Comparison of ENCODE assay signal across 22 cellular contexts in the genomic region with DNA sequence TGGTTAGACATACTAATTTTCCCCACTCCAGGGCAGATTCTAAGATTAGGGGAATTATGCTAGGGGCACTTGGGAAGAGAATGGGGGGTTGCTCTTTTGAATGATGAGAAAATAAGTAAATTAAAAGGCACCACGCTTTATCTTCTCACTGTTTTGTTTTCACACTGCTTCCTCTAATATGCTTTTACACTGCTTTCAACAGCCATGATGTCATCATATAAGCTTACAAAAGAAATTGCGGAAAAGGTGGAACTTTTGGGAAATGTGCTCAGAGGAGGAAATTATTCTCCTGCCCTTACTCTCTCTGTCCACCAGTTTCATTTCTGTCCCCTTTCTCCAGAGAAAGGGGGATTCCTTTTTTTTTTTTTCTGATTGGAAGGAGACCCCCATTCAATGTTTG.
"Had no signal": no experiment of that assay in that cellular context is flagged by ENCODE, and none has a peak within 500 bp of the region (broad histone marks: within the 10 kb centered on the region; RNA-seq: fewer than 3 reads in every experiment).

No MANE protein-coding gene starts in this region.

- H3K36me3 ChIP-seq: esophagus muscularis mucosa, gastroesophageal sphincter, heart right ventricle, left lung, lower lobe of right lung had no signal

- H3K27ac Mint-ChIP-seq: mesothelial cell of epicardium had no signal

- H3K4me1 ChIP-seq: esophagus muscularis mucosa, foreskin keratinocyte, gastroesophageal sphincter, heart right ventricle, left lung, lower lobe of right lung had no signal

- H3K36me3 Mint-ChIP-seq: mesothelial cell of epicardium had no signal

- H3K27ac ChIP-seq: coronary artery, dorsolateral prefrontal cortex, esophagus muscularis mucosa, foreskin keratinocyte, gastroesophageal sphincter, heart right ventricle, left lung, lower lobe of right lung had no signal

- H3K27me3 ChIP-seq: esophagus muscularis mucosa, foreskin keratinocyte, gastroesophageal sphincter, heart right ventricle, left lung had no signal

- H3K4me1 Mint-ChIP-seq: mesothelial cell of epicardium had no signal

- FAIRE-seq: colon, endothelial cell of umbilical vein, frontal cortex, islet of Langerhans, keratinocyte had no signal

- DNase-seq: dermis blood vessel endothelial cell; dorsolateral prefrontal cortex; effector CD4-positive, alpha-beta T cell; effector memory CD4-positive, alpha-beta T cell; foreskin keratinocyte; heart right ventricle; hippocampal formation; left cardiac atrium; left lung; left ventricle myocardium superior; lower lobe of right lung; mesenchymal stem cell; mucosa of descending colon had no signal

- H3K4me3 ChIP-seq: coronary artery, dorsolateral prefrontal cortex, esophagus muscularis mucosa, gastroesophageal sphincter, heart right ventricle, left lung, lower lobe of right lung, mucosa of descending colon had no signal

- H3K9me3 ChIP-seq: esophagus muscularis mucosa, gastroesophageal sphincter, left lung, lower lobe of right lung, mucosa of descending colon had no signal

- H3K4me3 Mint-ChIP-seq: mesothelial cell of epicardium had no signal

- ATAC-seq: foreskin keratinocyte, gastroesophageal sphincter, heart right ventricle, left cardiac atrium, left lung, left ventricle myocardium superior, lower lobe of right lung, mucosa of descending colon had no signal
